ENCODE assay signal across 9 cellular contexts in genomic region chrX:2697306-2697705, GRCh38. TPM values are rescaled to one million over a fixed set of nuclear protein-coding genes. Genes with fewer than 3 reads are reported as not detected.
DNase-seq lines count a peak whose midpoint lies in the region; ATAC-seq and TF ChIP-seq lines count a peak whose summit lies in the region.
"Had no signal": no experiment of that assay in that cellular context is flagged by ENCODE, and none has a peak within 500 bp of the region (broad histone marks: within the 10 kb centered on the region; RNA-seq: fewer than 3 reads in every experiment).

No MANE protein-coding gene starts in this region.

- TF ChIP-seq CTCF in coronary artery (IDR thresholded peaks at IDR 0.05) (no peak), sigmoid colon (IDR thresholded peaks at IDR 0.05) (no peak)

- no peak for TF ChIP-seq EP300 in sigmoid colon (IDR thresholded peaks at IDR 0.05)

- H3K4me1 ChIP-seq in sigmoid colon = peaks cover 0 to 97% (median 93%) of the 10 kb centered on the region in 4 donors

- no peak for DNase-seq in coronary artery (ENCODE audit: low spot score)
- no peak for DNase-seq in sigmoid colon
- DNase-seq in germinal center (ENCODE audit: low spot score) = no peak
- no peak for DNase-seq in mucosa of gallbladder (ENCODE audit: low spot score)
- no peak for DNase-seq in HuH-7.5 (ENCODE audit: low spot score)
- DNase-seq in cortex of kidney (lab: John Stamatoyannopoulos, UW) = no peak

- peak overlapping the region; percentile 8 for H3K4me3 ChIP-seq in coronary artery
- H3K4me3 ChIP-seq in sigmoid colon = peak overlapping the region in 2 of 4 donors; percentile 7 to 12
- H3K4me3 ChIP-seq: K562 had no signal

- H3K27ac ChIP-seq in coronary artery (peak overlapping the region in 1 of 2 donors; percentile 30), sigmoid colon (peak overlapping the region; percentile 28 to 97 (median 90))

- H3K36me3 ChIP-seq in sigmoid colon = peaks cover 0 to 9% (median 0%) of the 10 kb centered on the region in 4 donors

- no peaks in the 10 kb centered on the region for H3K27me3 ChIP-seq in sigmoid colon

- intact Hi-C loops in sigmoid colon (cut with DNase I) = loop anchor here (10.0 kb wide), 2 partner anchors 197 to 373 kb away; no protein-coding TSS in a partner anchor

- WGBS in sigmoid colon, 2 donors = 52 to 57% methylated on average over 7 of the region's 7 CpGs

- ATAC-seq in GM19023 (IDR thresholded peaks at IDR 0.05; ENCODE audit: unreplicated experiment) (peak; percentile 11), HG03460 (IDR thresholded peaks at IDR 0.05; ENCODE audit: unreplicated experiment) (peak; percentile 3)

- H3K9me3 ChIP-seq in sigmoid colon = no peaks in the 10 kb centered on the region

- TF ChIP-seq POLR2A in sigmoid colon (IDR thresholded peaks at IDR 0.05) = no peak

RNA-seq across cellular contexts. Expression of gene CD99, which starts 6.2 kb away (rescaled TPM):
- total RNA-seq in sigmoid colon (100 to 1,000 TPM; 197 to 552 (median 326) TPM), mucosa of gallbladder (268 TPM)
- polyA plus RNA-seq in sigmoid colon = 100 to 1,000 TPM in 2 of 3 donors, 10 to 100 TPM in 1; 77.2 to 285 (median 109) TPM

RNA-seq across cellular contexts. Expression of gene XG, which starts 54.5 kb away (rescaled TPM):
- total RNA-seq in sigmoid colon (1 to 10 TPM in 1 of 4 donors, not detected in 3; 1.1 TPM), mucosa of gallbladder (3.9 TPM)
- polyA plus RNA-seq in sigmoid colon = under 1 TPM in 1 of 3 donors, not detected in 2; 0.03 TPM
- total RNA-seq: K562 had no signal
